Comparison of ENCODE assay signal across 8 cellular contexts in genomic region chr1:46246548-46247432, GRCh38. TPM values are rescaled to one million over a fixed set of nuclear protein-coding genes. Genes with fewer than 3 reads are reported as not detected.
DNase-seq lines count a peak whose midpoint lies in the region; ATAC-seq, FAIRE-seq and TF ChIP-seq lines count a peak whose summit lies in the region.

No MANE protein-coding gene starts in this region.

- H3K9me3 ChIP-seq in breast epithelium: no peaks in the 10 kb centered on the region

- no peaks in the 10 kb centered on the region for H3K27me3 ChIP-seq in breast epithelium

- DNase-seq in DMS79 (lab: John Stamatoyannopoulos, UW) (peak; percentile 69), HTR-8/SVneo (ENCODE audit: insufficient read length, low spot score) (peak; percentile 92), T-helper 1 cell (peak in 3 of 5 donors; percentile 25 to 58 (median 28)), breast epithelium (ENCODE audit: low spot score in 2 of 2) (peak in 1 of 2 donors; percentile 56), iris pigment epithelial cell (ENCODE audit: low read depth) (peak; percentile 69), NCI-H2107 (lab: John Stamatoyannopoulos, UW) (no peak)
- peak; percentile 69 to 70 for DNase-seq in stimulated activated CD4-positive, alpha-beta T cell treated with anti-CD3 and anti-CD28 coated beads, Interleukin-2, amount 100 ng/mL, for 24 hours

- FAIRE-seq in HTR-8/SVneo (lab: Jason Lieb, UNC): peak; percentile 72

- TF ChIP-seq POLR2A in breast epithelium (IDR thresholded peaks at IDR 0.05): no peak

- intact Hi-C loops in breast epithelium (cut with DNase I; ENCODE audit: low total_unique reads): no loop called here

- no peaks in the 10 kb centered on the region for H3K36me3 ChIP-seq in breast epithelium

- H3K27ac ChIP-seq in breast epithelium: peak overlapping the region; percentile 81 to 84

- H3K4me1 ChIP-seq in breast epithelium: peaks cover 0 to 5% of the 10 kb centered on the region in 2 donors

- peak; percentile 45 for ATAC-seq in GM21367 (IDR thresholded peaks at IDR 0.05; ENCODE audit: unreplicated experiment)

- peak overlapping the region; percentile 44 to 75 (median 58) for H3K4me3 ChIP-seq in breast epithelium

- TF ChIP-seq CTCF in breast epithelium (IDR thresholded peaks at IDR 0.05): no peak

RNA-seq across cellular contexts. Expression of gene RAD54L, which starts 0.8 kb away (rescaled TPM):
- total RNA-seq in breast epithelium: 1 to 10 TPM in 2 of 3 donors, not detected in 1; 1.8 to 4.9 TPM

RNA-seq across cellular contexts. Expression of gene LURAP1, which starts 43.7 kb away (rescaled TPM):
- total RNA-seq in breast epithelium: 1 to 10 TPM; 2.7 to 5.9 (median 4.2) TPM

RNA-seq across cellular contexts. Expression of gene POMGNT1, which starts 48.6 kb away (rescaled TPM):
- total RNA-seq in breast epithelium: 10 to 100 TPM; 37.6 to 47.4 (median 42.3) TPM

RNA-seq across cellular contexts. Expression of gene LRRC41, which starts 56.6 kb away (rescaled TPM):
- 10 to 100 TPM; 60.0 to 85.5 (median 69.2) TPM for total RNA-seq in breast epithelium

RNA-seq across cellular contexts. Expression of gene UQCRH, which starts 56.7 kb away (rescaled TPM):
- total RNA-seq in breast epithelium: 100 to 1,000 TPM; 300 to 334 (median 301) TPM
